In the genomic region with DNA sequence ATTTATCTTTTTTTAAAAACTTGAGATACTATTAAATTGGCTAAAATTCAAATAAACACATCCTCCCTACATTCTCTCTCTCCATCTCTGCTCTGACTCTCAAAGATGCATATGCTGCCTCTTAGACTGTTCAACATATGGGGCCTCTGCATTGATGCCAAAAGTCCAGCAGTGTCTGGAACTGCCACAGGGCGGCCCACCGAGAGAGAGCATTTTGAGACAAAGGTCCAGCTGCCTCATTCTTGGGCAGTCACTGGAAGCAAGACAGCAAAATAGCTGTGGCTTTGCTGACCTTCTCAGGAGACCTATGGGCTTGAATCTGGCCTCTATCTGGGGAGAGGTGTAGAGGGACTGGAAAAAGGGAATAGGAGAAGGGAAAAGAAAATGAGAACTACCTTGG, we compare ENCODE assay signal across 11 cellular contexts. TPM values are rescaled to one million over a fixed set of nuclear protein-coding genes. Genes with fewer than 3 reads are reported as not detected.
A peak's percentile ranks its signal among the peaks of the same experiment; 100 is the strongest.
DNase-seq lines count a peak whose midpoint lies in the region; ATAC-seq and TF ChIP-seq lines count a peak whose summit lies in the region.
"Had no signal": no experiment of that assay in that cellular context is flagged by ENCODE, and none has a peak within 500 bp of the region (broad histone marks: within the 10 kb centered on the region; RNA-seq: fewer than 3 reads in every experiment).

No MANE protein-coding gene starts in this region.

- no peak overlapping the region for H3K4me2 ChIP-seq in IMR-90 (ENCODE audit: low read depth, low read length)

- H4K20me1 ChIP-seq in IMR-90 (ENCODE audit: insufficient read depth, low read length), result no peaks in the 10 kb centered on the region

- no peak overlapping the region for H2BK120ac ChIP-seq in IMR-90 (ENCODE audit: low read depth, low read length)

- intact Hi-C loops in IMR-90 (cut with micrococcal nuclease) (no loop called here), right cardiac atrium (cut with DNase I) (no loop called here)

- H2AFZ ChIP-seq in IMR-90 (replicated peaks; ENCODE audit: low read length, poor library complexity), result no peak overlapping the region

- no peak overlapping the region for H3K4ac ChIP-seq in IMR-90 (ENCODE audit: low read depth, low read length)

- no peak overlapping the region for H3K18ac ChIP-seq in IMR-90 (ENCODE audit: low read depth, low read length)

- no peak overlapping the region for H2AK5ac ChIP-seq in IMR-90 (ENCODE audit: low read depth, low read length)

- H3K9me1 ChIP-seq in IMR-90 (ENCODE audit: insufficient read depth, low read length), result no peaks in the 10 kb centered on the region

- no peak overlapping the region for H4K5ac ChIP-seq in IMR-90 (ENCODE audit: low read depth, low read length)

- H2BK15ac ChIP-seq in IMR-90 (ENCODE audit: low read depth, low read length), result no peak overlapping the region

- H3K23ac ChIP-seq in IMR-90 (ENCODE audit: low read depth, low read length), result no peak overlapping the region

- POLR2A ChIA-PET in IMR-90 (lab: Charles Lee; ENCODE audit: unreplicated experiment), result no interaction called here

- no peak overlapping the region for H2BK20ac ChIP-seq in IMR-90 (ENCODE audit: low read depth, low read length)

- peaks cover 21% of the 10 kb centered on the region for H3K36me3 Mint-ChIP-seq in mesothelial cell of epicardium
- H3K36me3 Mint-ChIP-seq in T-helper 17 cell (ENCODE audit: low read depth), result no peaks in the 10 kb centered on the region

- ATAC-seq in IMR-90 (ENCODE audit: low read depth), result 0 out of 2 replicates have a peak, but pooled peaks have one; percentile 17
- no peak for ATAC-seq in T-helper 17 cell
- ATAC-seq in right cardiac atrium, result no peak

- peak; percentile 38 for DNase-seq in D341Med (ENCODE audit: low spot score)
- DNase-seq in IMR-90, result no peak
- DNase-seq in UCSD-AML1 (lab: John Stamatoyannopoulos, UW; ENCODE audit: unreplicated experiment), result peak; percentile 17
- no peak for DNase-seq in mesothelial cell of epicardium (ENCODE audit: low spot score in 2 of 2, unreplicated experiment in 2 of 2)
- DNase-seq in T-helper 17 cell, result no peak
- no peak for DNase-seq in stimulated activated CD4-positive, alpha-beta T cell treated with anti-CD3 and anti-CD28 coated beads, Interleukin-12 subunit alpha, Interleukin-12 subunit beta, amount 100 ng/mL, for 4 hours
- no peak for DNase-seq in right cardiac atrium
- DNase-seq in activated CD4-positive, alpha-beta T cell treated with anti-CD3 and anti-CD28 coated beads for 48 hours, result no peak
- DNase-seq: activated effector memory CD4-positive, alpha-beta T cell treated with anti-CD3 and anti-CD28 coated beads, Interleukin-2, amount 50 U/mL, for 16 hours; DND-41; mesenchymal stem cell had no signal

- H3K4me1 ChIP-seq in IMR-90 (ENCODE audit: control insufficient read depth, insufficient read depth, low read length) (peaks cover 2% of the 10 kb centered on the region; the same call in 1 of the 2 replicates), right cardiac atrium (ENCODE audit: control insufficient read depth, insufficient read depth, low read length) (no peaks in the 10 kb centered on the region)

- no peak overlapping the region for H4K8ac ChIP-seq in IMR-90 (ENCODE audit: low read depth in 2 of 2, low read length in 2 of 2)

- H3K27me3 Mint-ChIP-seq in mesothelial cell of epicardium (ENCODE audit: low read depth), result no peaks in the 10 kb centered on the region
- peaks cover 11% of the 10 kb centered on the region for H3K27me3 Mint-ChIP-seq in T-helper 17 cell

- TF ChIP-seq RAD21 in IMR-90 (IDR thresholded peaks at IDR 0.05; ENCODE audit: low read length), result no peak; the same call in 1 of the 2 replicates

- dilution Hi-C loops in IMR-90 (cut with HindIII; ENCODE audit: low sequenced_read_pairs, unreplicated experiment), result no loop called here

- H3K27ac ChIP-seq in IMR-90 (ENCODE audit: insufficient read depth, low read length) (no peak overlapping the region), right cardiac atrium (ENCODE audit: low read length) (no peak overlapping the region)

- peaks cover 2% of the 10 kb centered on the region; the same call in 1 of the 2 replicates for H3K36me3 ChIP-seq in IMR-90 (ENCODE audit: control insufficient read depth, insufficient read depth, low read length)

- no peak overlapping the region for H3K14ac ChIP-seq in IMR-90 (replicated peaks; ENCODE audit: low read depth, low read length)

- CTCF ChIA-PET in IMR-90 (lab: Yijun Ruan, JAX), result no interaction called here

- WGBS in IMR-90 (ENCODE audit: extremely low coverage in 2 of 2, insufficient read length in 1 of 2), 2 experiments, result 24% methylated on average over 2 of the region's 2 CpGs; no CpG with 5 or more reads in 1 of the 2 experiments
- WGBS in right cardiac atrium, result 35% methylated on average over 2 of the region's 2 CpGs

- H3K27me3 ChIP-seq in IMR-90 (ENCODE audit: control insufficient read depth, insufficient read depth, low read length), result no peaks in the 10 kb centered on the region
- H3K27me3 ChIP-seq in right cardiac atrium (ENCODE audit: control insufficient read depth, insufficient read depth), result no peaks in the 10 kb centered on the region

- no peak overlapping the region for H2BK5ac ChIP-seq in IMR-90 (ENCODE audit: low read depth, low read length, poor library complexity, severe bottlenecking)

- no peak overlapping the region for H3K56ac ChIP-seq in IMR-90 (ENCODE audit: extremely low read depth, insufficient read depth, low read length)

- H3K9me3 Mint-ChIP-seq in mesothelial cell of epicardium, result peaks cover 29% of the 10 kb centered on the region

- no peak overlapping the region for H3K4me3 ChIP-seq in IMR-90 (ENCODE audit: insufficient read depth, low read depth, low read length)
- no peak overlapping the region for H3K4me3 ChIP-seq in right cardiac atrium (ENCODE audit: low read length)

- TF ChIP-seq CTCF in IMR-90 (conservative IDR thresholded peaks at IDR 0.05; ENCODE audit: low read depth, low read length) (no peak; the same call in 1 of the 2 replicates), mesothelial cell of epicardium (IDR thresholded peaks at IDR 0.05; ENCODE audit: unreplicated experiment) (no peak)

- H3K4me3 Mint-ChIP-seq in mesothelial cell of epicardium (no peak overlapping the region), T-helper 17 cell (no peak overlapping the region)

- peaks cover 28% of the 10 kb centered on the region for H3K4me1 Mint-ChIP-seq in mesothelial cell of epicardium
- H3K4me1 Mint-ChIP-seq in T-helper 17 cell, result peaks cover 6% of the 10 kb centered on the region

- peak overlapping the region; percentile 78 for H3K27ac Mint-ChIP-seq in mesothelial cell of epicardium
- H3K27ac Mint-ChIP-seq in T-helper 17 cell, result no peak overlapping the region

- in situ Hi-C loops in IMR-90 (cut with MboI; ENCODE audit: low sequenced_read_pairs), result no loop called here

- H3K79me1 ChIP-seq in IMR-90 (ENCODE audit: low read depth in 1 of 2, low read length in 2 of 2), result no peaks in the 10 kb centered on the region

- no TSS peak for BruUV-seq in IMR-90 (replicated peaks; lab: Mats Ljungman, UMichigan)

- no peak overlapping the region for H4K91ac ChIP-seq in IMR-90 (ENCODE audit: insufficient read depth, low read depth, low read length)

- no peak overlapping the region for H3K9ac ChIP-seq in IMR-90 (ENCODE audit: low read depth, low read length)

- H3K9me3 ChIP-seq in IMR-90 (ENCODE audit: control insufficient read depth, insufficient read depth, low read length) (no peaks in the 10 kb centered on the region), T-helper 17 cell (ENCODE audit: control insufficient read depth, low read length, poor library complexity, severe bottlenecking) (no peaks in the 10 kb centered on the region), right cardiac atrium (ENCODE audit: control insufficient read depth, low read length) (no peaks in the 10 kb centered on the region)

- no peak overlapping the region for H2AK9ac ChIP-seq in IMR-90 (replicated peaks; ENCODE audit: low read depth, low read length, poor library complexity)

- no peak for TF ChIP-seq POLR2A in IMR-90 (IDR thresholded peaks at IDR 0.05; ENCODE audit: low read depth, low read length)

TF ChIP-seq in IMR-90, 13 proteins besides CTCF, POLR2A, EP300 and RAD21 (continues in another document):
- TF ChIP-seq MXI1 (IDR thresholded peaks at IDR 0.05; ENCODE audit: borderline replicate concordance, low read depth, low read length) (no peak), RFX5 (IDR thresholded peaks at IDR 0.05; ENCODE audit: low read depth, low read length) (no peak), RCOR1 (IDR thresholded peaks at IDR 0.05; ENCODE audit: insufficient replicate concordance, low read length) (no peak), MAFK (IDR thresholded peaks at IDR 0.05; ENCODE audit: low read depth, low read length) (no peak), FOS (IDR thresholded peaks at IDR 0.05; ENCODE audit: low read depth, low read length) (no peak), CEBPB (IDR thresholded peaks at IDR 0.05; ENCODE audit: low read depth, low read length) (no peak), CHD1 (IDR thresholded peaks at IDR 0.05; ENCODE audit: low read depth, low read length) (no peak)
- TF ChIP-seq, protein P1, sequence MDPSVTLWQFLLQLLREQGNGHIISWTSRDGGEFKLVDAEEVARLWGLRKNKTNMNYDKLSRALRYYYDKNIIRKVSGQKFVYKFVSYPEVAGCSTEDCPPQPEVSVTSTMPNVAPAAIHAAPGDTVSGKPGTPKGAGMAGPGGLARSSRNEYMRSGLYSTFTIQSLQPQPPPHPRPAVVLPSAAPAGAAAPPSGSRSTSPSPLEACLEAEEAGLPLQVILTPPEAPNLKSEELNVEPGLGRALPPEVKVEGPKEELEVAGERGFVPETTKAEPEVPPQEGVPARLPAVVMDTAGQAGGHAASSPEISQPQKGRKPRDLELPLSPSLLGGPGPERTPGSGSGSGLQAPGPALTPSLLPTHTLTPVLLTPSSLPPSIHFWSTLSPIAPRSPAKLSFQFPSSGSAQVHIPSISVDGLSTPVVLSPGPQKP (IDR thresholded peaks at IDR 0.05; ENCODE audit: borderline replicate concordance, low read depth, low read length), result no peak

RNA-seq across cellular contexts. Expression of gene TSSK1B, which starts 12.9 kb away (rescaled TPM):
- total RNA-seq in IMR-90 (2012; rRNA removed), result under 0.01 and 0.18 TPM in 2 replicates
- 0.03 TPM in 1 of 2 replicates, not detected in the other for polyA plus RNA-seq in IMR-90 (2012; rRNA removed)
- polyA plus RNA-seq in IMR-90 (2012; cell fraction: cytosol; rRNA removed), result not detected in 2 replicates
- 0.33 and 0.44 TPM in 2 replicates for polyA plus RNA-seq in IMR-90 (2012; cell fraction: nucleus; rRNA removed; ENCODE audit: low replicate concordance)
- 0.38 to 0.78 TPM (median 0.60 TPM) in 3 replicates for total RNA-seq in mesothelial cell of epicardium
- not detected for total RNA-seq in T-helper 17 cell
- under 1 TPM in 1 of 4 donors, not detected in 3; 0.09 TPM for total RNA-seq in right cardiac atrium
- polyA plus RNA-seq in right cardiac atrium, result 0.07 TPM

RNA-seq across cellular contexts. Expression of gene MCC, which starts 40.6 kb away (rescaled TPM):
- total RNA-seq in IMR-90 (2012; rRNA removed) (17.8 and 20.6 TPM in 2 replicates), mesothelial cell of epicardium (32.4 to 33.9 TPM (median 33.2 TPM) in 3 replicates), T-helper 17 cell (1 to 10 TPM; 2.2 to 4.4 TPM), right cardiac atrium (10 to 100 TPM; 21.6 to 33.6 (median 27.8) TPM)
- polyA plus RNA-seq in IMR-90 (2012; rRNA removed) (5.0 and 6.5 TPM in 2 replicates), right cardiac atrium (6.9 TPM)
- polyA plus RNA-seq in IMR-90 (2012; cell fraction: cytosol; rRNA removed), result 2.7 and 4.8 TPM in 2 replicates
- polyA plus RNA-seq in IMR-90 (2012; cell fraction: nucleus; rRNA removed; ENCODE audit: low replicate concordance), result 7.1 and 14.3 TPM in 2 replicates

Comparison
In these comparisons a context has a peak if more than half of its experiments do, and no peak if none do; other contexts are left out.
1. DNase-seq: peak in D341Med (single experiment) and UCSD-AML1 (single experiment); none in IMR-90 (single experiment), mesothelial cell of epicardium (0 of 2), T-helper 17 cell (0 of 3), stimulated activated CD4-positive, alpha-beta T cell treated with anti-CD3 and anti-CD28 coated beads, Interleukin-12 subunit alpha, Interleukin-12 subunit beta, amount 100 ng/mL, for 4 hours (single experiment), right cardiac atrium (0 of 3) and activated CD4-positive, alpha-beta T cell treated with anti-CD3 and anti-CD28 coated beads for 48 hours (single experiment).